18 cellular contexts compared by ENCODE assay signal in the genomic region with DNA sequence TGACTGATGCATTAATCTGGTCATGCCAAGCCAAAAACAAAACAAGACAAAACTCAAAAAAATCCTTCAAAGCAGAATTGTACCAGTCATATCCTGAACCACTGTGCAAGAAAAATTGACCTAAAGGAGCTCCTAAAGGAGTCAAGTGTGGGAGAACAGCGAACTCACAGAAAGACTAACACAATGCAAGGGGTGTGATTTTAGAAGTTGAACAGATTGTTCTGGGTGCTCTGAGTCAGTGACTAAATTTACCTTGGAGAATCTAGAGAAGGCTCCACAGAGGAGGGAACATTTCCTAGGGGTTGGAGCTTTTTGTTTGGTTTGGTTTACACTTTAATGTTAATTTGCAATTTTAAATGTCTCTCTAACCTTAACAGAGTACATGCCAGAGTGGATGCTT. TPM values are rescaled to one million over a fixed set of nuclear protein-coding genes. Genes with fewer than 3 reads are reported as not detected.
DNase-seq lines count a peak whose midpoint lies in the region; ATAC-seq, FAIRE-seq and TF ChIP-seq lines count a peak whose summit lies in the region.
"Had no signal": no experiment of that assay in that cellular context is flagged by ENCODE, and none has a peak within 500 bp of the region (broad histone marks: within the 10 kb centered on the region; RNA-seq: fewer than 3 reads in every experiment).

No MANE protein-coding gene starts in this region.

- H3K4me3 ChIP-seq in ascending aorta (no peak overlapping the region), left lung (no peak overlapping the region), lower leg skin (ENCODE audit: low read depth, poor library complexity, severe bottlenecking) (no peak overlapping the region)
- H3K4me3 ChIP-seq: MG63 had no signal

- H3K9me3 ChIP-seq in ascending aorta: no peaks in the 10 kb centered on the region
- no peaks in the 10 kb centered on the region for H3K9me3 ChIP-seq in left lung
- H3K9me3 ChIP-seq: MG63 had no signal

- H3K36me3 ChIP-seq in ascending aorta: peaks cover 0 to under 1% of the 10 kb centered on the region in 2 donors
- H3K36me3 ChIP-seq in left lung: no peaks in the 10 kb centered on the region
- H3K36me3 ChIP-seq: MG63 had no signal

- no peaks in the 10 kb centered on the region for H3K4me1 ChIP-seq in ascending aorta
- no peaks in the 10 kb centered on the region for H3K4me1 ChIP-seq in left lung

- H3K27ac ChIP-seq in ascending aorta (peak overlapping the region; percentile 34 to 42), left lung (no peak overlapping the region)
- H3K27ac ChIP-seq: KMS-11 had no signal

- TF ChIP-seq CTCF in ascending aorta (IDR thresholded peaks at IDR 0.05): no peak
- no peak for TF ChIP-seq CTCF in left lung (IDR thresholded peaks at IDR 0.05)
- TF ChIP-seq CTCF in lower leg skin (IDR thresholded peaks at IDR 0.05): no peak

- ATAC-seq in HG03520 (IDR thresholded peaks at IDR 0.05; ENCODE audit: unreplicated experiment): no peak
- no peak for ATAC-seq in left lung

- FAIRE-seq in GM19239 (lab: Jason Lieb, UNC): peak; percentile 11
- peak; percentile 62 for FAIRE-seq in islet of Langerhans (lab: Jason Lieb, UNC)
- FAIRE-seq: H54 had no signal

- H3K27me3 ChIP-seq in ascending aorta: no peaks in the 10 kb centered on the region
- H3K27me3 ChIP-seq in left lung: no peaks in the 10 kb centered on the region
- H3K27me3 ChIP-seq: MG63 had no signal

- intact Hi-C loops in ascending aorta (cut with DNase I): no loop called here
- intact Hi-C loops in left lung (cut with DNase I): no loop called here
- intact Hi-C loops in lower leg skin (cut with DNase I; ENCODE audit: low total_unique reads): no loop called here

- TF ChIP-seq POLR2A in lower leg skin (IDR thresholded peaks at IDR 0.05): no peak

- 77 to 94% methylated on average over 1 of the region's 1 CpG for WGBS in lower leg skin, 2 donors

- no peak for DNase-seq in GM19239 (ENCODE audit: insufficient read length, low spot score)
- no peak for DNase-seq in ascending aorta (ENCODE audit: low spot score in 2 of 2)
- DNase-seq in renal cortical epithelial cell (ENCODE audit: low read depth): peak; percentile 40
- DNase-seq in GM03348 (ENCODE audit: low spot score): no peak
- DNase-seq in left lung: no peak
- no peak for DNase-seq in lower leg skin (ENCODE audit: low spot score in 2 of 2)
- DNase-seq: COR-L47, DMS153, MG63, NCI-H1092 treated with DMSO at 0.1 percent for 48 hours, NCI-H2081 treated with DMSO at 0.1 percent for 48 hours, NCI-H2227 treated with DMSO at 0.1 percent for 48 hours, NCI-H526 treated with DMSO at 0.1 percent for 48 hours, SHP77 treated with DMSO at 0.1 percent for 48 hours had no signal

RNA-seq across cellular contexts. Expression of a gene that starts 48.9 kb away (rescaled TPM):
- total RNA-seq in ascending aorta: 41.6 TPM
- 13.5 and 27.9 TPM in 2 replicates for total RNA-seq in renal cortical epithelial cell
- total RNA-seq in left lung: 10 to 100 TPM; 19.9 to 24.3 TPM
- total RNA-seq in lower leg skin: 10 to 100 TPM; 21.5 to 50.3 (median 30.5) TPM

Comparison
In these comparisons a context has a peak if more than half of its experiments do, and no peak if none do; other contexts are left out.
1. H3K27ac ChIP-seq: peak in ascending aorta (2 of 2); none in left lung (0 of 2).